ENCODE assay signal across 25 cellular contexts in genomic region chr11:92685049-92685448, GRCh38.
"Had no signal": no experiment of that assay in that cellular context is flagged by ENCODE, and none has a peak within 500 bp of the region (broad histone marks: within the 10 kb centered on the region; RNA-seq: fewer than 3 reads in every experiment).

No MANE protein-coding gene starts in this region.

- H3K9me3 Mint-ChIP-seq: activated CD4-positive, alpha-beta memory T cell treated with anti-CD3 and anti-CD28 coated beads for 36 hours had no signal

- H3K27ac Mint-ChIP-seq: activated B cell treated with CpG ODN at 0.5 μM for 24 hours; activated CD4-positive, alpha-beta memory T cell treated with anti-CD3 and anti-CD28 coated beads for 36 hours; activated CD4-positive, alpha-beta T cell treated with anti-CD3 and anti-CD28 coated beads, Interleukin-2, amount 10 ng/mL, durations not matched to agents 7 days and 5 days; activated naive CD4-positive, alpha-beta T cell treated with anti-CD3 and anti-CD28 coated beads for 36 hours; activated naive CD8-positive, alpha-beta T cell; activated T-helper 17 cell treated with anti-CD3 and anti-CD28 coated beads, Interleukin-2, amount 50 U/mL, for 72 hours; dendritic cell treated with granulocyte-macrophage colony-stimulating factor and Interleukin-4, amounts not matched to agents 40 ng/mL and 50 ng/mL, for 4 days; T-helper 17 cell had no signal

- H3K27me3 Mint-ChIP-seq: activated B cell treated with CpG ODN at 0.5 μM for 24 hours; activated CD4-positive, alpha-beta memory T cell treated with anti-CD3 and anti-CD28 coated beads for 36 hours; activated CD4-positive, alpha-beta T cell treated with anti-CD3 and anti-CD28 coated beads, Interleukin-2, amount 10 ng/mL, durations not matched to agents 7 days and 5 days; activated naive CD8-positive, alpha-beta T cell; dendritic cell treated with granulocyte-macrophage colony-stimulating factor and Interleukin-4, amounts not matched to agents 40 ng/mL and 50 ng/mL, for 4 days; T-helper 17 cell had no signal

- H3K36me3 Mint-ChIP-seq: activated CD4-positive, alpha-beta memory T cell treated with anti-CD3 and anti-CD28 coated beads for 36 hours; activated naive CD8-positive, alpha-beta T cell had no signal

- H3K27ac ChIP-seq: KMS-11, Peyer's patch, RWPE1, SJCRH30 had no signal

- H3K4me3 Mint-ChIP-seq: activated B cell treated with CpG ODN at 0.5 μM for 24 hours; activated CD4-positive, alpha-beta memory T cell treated with anti-CD3 and anti-CD28 coated beads for 36 hours; activated CD4-positive, alpha-beta T cell treated with anti-CD3 and anti-CD28 coated beads, Interleukin-2, amount 10 ng/mL, durations not matched to agents 7 days and 5 days; activated naive CD4-positive, alpha-beta T cell treated with anti-CD3 and anti-CD28 coated beads for 36 hours; activated naive CD8-positive, alpha-beta T cell; activated T-helper 17 cell treated with anti-CD3 and anti-CD28 coated beads, Interleukin-2, amount 50 U/mL, for 72 hours; dendritic cell treated with granulocyte-macrophage colony-stimulating factor and Interleukin-4, amounts not matched to agents 40 ng/mL and 50 ng/mL, for 4 days; T-helper 17 cell had no signal

- H3K4me1 Mint-ChIP-seq: activated B cell treated with CpG ODN at 0.5 μM for 24 hours; activated CD4-positive, alpha-beta T cell treated with anti-CD3 and anti-CD28 coated beads, Interleukin-2, amount 10 ng/mL, durations not matched to agents 7 days and 5 days; activated T-helper 17 cell treated with anti-CD3 and anti-CD28 coated beads, Interleukin-2, amount 50 U/mL, for 72 hours; T-helper 17 cell had no signal

- H3K27me3 ChIP-seq: Peyer's patch, SJCRH30 had no signal

- H3K9me3 ChIP-seq: Peyer's patch, SJCRH30 had no signal

- ATAC-seq: activated T-helper 17 cell treated with anti-CD3 and anti-CD28 coated beads, Interleukin-2, amount 50 U/mL, for 72 hours; T-helper 17 cell had no signal

- DNase-seq: activated B cell treated with CpG ODN at 0.5 μM for 24 hours; activated CD4-positive, alpha-beta memory T cell treated with anti-CD3 and anti-CD28 coated beads for 36 hours; activated CD4-positive, alpha-beta T cell treated with anti-CD3 and anti-CD28 coated beads for 1 hour; activated CD4-positive, alpha-beta T cell treated with anti-CD3 and anti-CD28 coated beads, Interleukin-2, amount 10 ng/mL, durations not matched to agents 7 days and 5 days; activated CD8-positive, alpha-beta memory T cell treated with anti-CD3 and anti-CD28 coated beads for 24 hours; activated gamma-delta T cell; activated naive CD4-positive, alpha-beta T cell treated with anti-CD3 and anti-CD28 coated beads for 36 hours; activated T-cell treated with anti-CD3 and anti-CD28 coated beads for 4 hours; activated T-cell treated with anti-CD3 and anti-CD28 coated beads, Interleukin-2, amount 50 U/mL, for 48 hours; cerebellar nuclear complex; NCI-H187; NCI-H2171; NCI-H2227 treated with DMSO at 0.1 percent for 48 hours; NCI-H446 treated with DMSO at 0.1 percent for 48 hours; NCI-H524 treated with DMSO at 0.1 percent for 48 hours; Peyer's patch; Right ventricle myocardium superior; SJCRH30; T-helper 17 cell; T-helper 9 cell had no signal
